In the genomic region with DNA sequence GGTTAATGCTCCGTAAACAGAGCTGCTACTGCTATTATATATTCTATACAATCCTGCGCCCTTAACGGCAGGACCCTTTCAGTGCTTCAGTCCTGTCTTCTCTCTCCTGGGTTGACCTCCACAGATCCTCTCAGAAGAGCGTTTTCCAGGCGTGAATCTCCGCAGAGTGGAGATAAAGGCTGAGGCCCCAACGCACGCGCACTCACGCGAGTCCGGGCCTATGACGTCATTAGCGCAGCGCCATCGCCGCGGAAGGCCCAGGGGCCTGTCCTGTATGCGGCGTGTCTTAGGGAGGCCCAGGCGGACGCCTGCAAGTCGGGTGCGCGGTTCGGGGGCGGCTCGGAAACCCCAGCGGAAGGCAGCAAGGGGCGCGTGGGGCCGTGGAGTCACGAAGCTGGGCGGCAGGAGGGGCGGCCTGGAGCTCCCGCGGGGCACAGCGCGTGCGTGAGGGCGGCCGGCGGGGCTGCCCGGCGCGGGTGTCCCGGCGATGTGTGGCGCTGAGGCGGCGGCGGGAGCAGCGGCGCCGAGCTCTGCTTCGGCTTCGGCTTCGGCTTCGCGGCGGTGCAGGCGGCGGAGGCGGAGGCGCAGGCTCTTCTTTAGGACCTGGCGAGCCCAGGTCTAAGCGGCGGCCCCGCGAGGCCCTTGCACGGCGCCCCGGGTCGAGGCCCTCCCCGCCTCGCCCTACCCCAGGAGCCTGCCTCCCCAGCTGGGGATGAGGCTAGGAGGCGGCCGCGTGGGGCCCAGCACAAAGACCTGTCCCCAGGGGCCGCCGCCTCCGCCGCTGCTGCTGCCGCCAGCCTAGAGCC, we compare ENCODE assay signal across 8 cellular contexts. TPM values are rescaled to one million over a fixed set of nuclear protein-coding genes. Genes with fewer than 3 reads are reported as not detected.
DNase-seq lines count a peak whose midpoint lies in the region; ATAC-seq and TF ChIP-seq lines count a peak whose summit lies in the region.

TSS of gene MAPKAPK5 (plus strand) at position 479 of the 806 bp plus-strand sequence. CDS start 506 bp downstream, outside the sequence.

- no peak for TF ChIP-seq CTCF in AG09319 (IDR thresholded peaks at IDR 0.05; ENCODE audit: low read depth, low read length)
- TF ChIP-seq CTCF in spleen (IDR thresholded peaks at IDR 0.05 in 8 of 11, conservative IDR thresholded peaks at IDR 0.05 in 3 of 11): peak in 3 of 11 experiments; percentile 18 to 34 (median 30)

- 0 to 1% (median 0%) methylated on average over 25 to 84 of the region's 84 CpGs for WGBS in spleen, 5 donors

- peak within 1 kb of the TSS; percentile 78 to 100 (median 95) for H3K4me3 ChIP-seq in spleen

- H3K9me3 ChIP-seq in spleen: no peaks in the 10 kb centered on the region

- H3K27ac ChIP-seq in caudate nucleus (ENCODE audit: low read depth, low read length): peak within 1 kb of the TSS; percentile 95
- peak within 1 kb of the TSS; percentile 91 to 96 (median 94) for H3K27ac ChIP-seq in spleen

- TF ChIP-seq POLR2A in spleen (IDR thresholded peaks at IDR 0.05): peak in 1 of 3 donors; percentile 95

- intact Hi-C loops in spleen (cut with DNase I; ENCODE audit: low total_unique reads): no loop called here

- DNase-seq in AG09319 (ENCODE audit: extremely low read depth, low read depth) (peak; percentile 85), NCI-H345 treated with DMSO at 0.1 percent for 48 hours (lab: John Stamatoyannopoulos, UW; ENCODE audit: unreplicated experiment) (peak; percentile 91), caudate nucleus (lab: John Stamatoyannopoulos, UW) (peak in 60 of 61 donors; percentile 39 to 96 (median 86)), inferior parietal cortex (ENCODE audit: extremely low spot score) (peak; percentile 96), spleen (peak; percentile 99)
- peak; percentile 94 to 97 (median 96) for DNase-seq in activated CD4-positive, CD25-positive, alpha-beta regulatory T cell (lab: John Stamatoyannopoulos, UW)

- no peaks in the 10 kb centered on the region for H3K27me3 ChIP-seq in spleen (replicated peaks in 1 of 7)

- peaks cover 0 to 50% (median 12%) of the 10 kb centered on the region in 6 donors for H3K36me3 ChIP-seq in spleen

- peaks cover 42 to 75% (median 55%) of the 10 kb centered on the region in 6 donors for H3K4me1 ChIP-seq in spleen

- ATAC-seq in GM19025 (IDR thresholded peaks at IDR 0.05; ENCODE audit: low read depth, unreplicated experiment) (peak; percentile 61), HG03280 (IDR thresholded peaks at IDR 0.05; ENCODE audit: unreplicated experiment) (peak; percentile 76)

RNA-seq across cellular contexts. Expression of gene MAPKAPK5, which starts in this region (rescaled TPM):
- 10 to 100 TPM; 35.1 to 56.4 (median 45.2) TPM for total RNA-seq in spleen
- 10 to 100 TPM; 12.7 to 17.3 (median 14.2) TPM for polyA plus RNA-seq in spleen

Comparison
In these comparisons a context has a peak if more than half of its experiments do, and no peak if none do; other contexts are left out.
1. Peak in every context shown above with its lines: DNase-seq, ATAC-seq, H3K4me3 ChIP-seq and H3K27ac ChIP-seq.